ENCODE assay signal across 8 cellular contexts in genomic region chr6:27388293-27389197, GRCh38.
DNase-seq lines count a peak whose midpoint lies in the region; ATAC-seq and TF ChIP-seq lines count a peak whose summit lies in the region.

Gene ZNF391 (plus strand): TSS chr6:27388759. CDS start chr6:27400371, 11,612 bp downstream.

- no peak within 1 kb of the TSS for H3K27ac ChIP-seq in WERI-Rb-1
- H3K27ac ChIP-seq in caudate nucleus (ENCODE audit: low read depth, low read length) = peak within 1 kb of the TSS; percentile 91

- ATAC-seq in HG02973 (IDR thresholded peaks at IDR 0.05; ENCODE audit: unreplicated experiment) = peak; percentile 91

- peaks cover 15% of the 10 kb centered on the region for H3K9me3 ChIP-seq in WERI-Rb-1 (ENCODE audit: severe bottlenecking)

- peak within 1 kb of the TSS; percentile 58 for H3K4me3 ChIP-seq in WERI-Rb-1 (ENCODE audit: low read depth, low read length)

- H3K27me3 ChIP-seq in WERI-Rb-1 (ENCODE audit: insufficient read depth, low read depth, severe bottlenecking) = peaks cover 68% of the 10 kb centered on the region

- no peaks in the 10 kb centered on the region for H3K36me3 ChIP-seq in WERI-Rb-1

- no peak for TF ChIP-seq CTCF in WERI-Rb-1 (IDR thresholded peaks at IDR 0.05; ENCODE audit: low read depth, low read length)

- DNase-seq in SIG-M5 treated with dmso at 0.1 percent for 504 hours (lab: John Stamatoyannopoulos, UW; ENCODE audit: unreplicated experiment) (peak; percentile 68), SIG-M5 (lab: John Stamatoyannopoulos, UW) (no peak), NCI-H2081 treated with DMSO at 0.1 percent for 48 hours (lab: John Stamatoyannopoulos, UW) (peak; percentile 24), WERI-Rb-1 (peak; percentile 73), caudate nucleus (lab: John Stamatoyannopoulos, UW) (peak in 60 of 61 donors; percentile 19 to 90 (median 74)), inferior parietal cortex (ENCODE audit: extremely low spot score) (peak; percentile 81)
- DNase-seq in stimulated activated CD4-positive, alpha-beta T cell treated with anti-CD3 and anti-CD28 coated beads, Interleukin-12 subunit alpha, Interleukin-12 subunit beta, amount 100 ng/mL, for 24 hours (ENCODE audit: low read depth in 2 of 2) = peak; percentile 55 to 59
